In genomic region chr11:64251986-64252837, GRCh38 we compare ENCODE assay signal across 8 cellular contexts. TPM values are rescaled to one million over a fixed set of nuclear protein-coding genes. Genes with fewer than 3 reads are reported as not detected.
DNase-seq lines count a peak whose midpoint lies in the region; ATAC-seq and TF ChIP-seq lines count a peak whose summit lies in the region.

No MANE protein-coding gene starts in this region.

- H3K27me3 Mint-ChIP-seq in H9 (ENCODE audit: low read depth): no peaks in the 10 kb centered on the region

- peaks cover 3% of the 10 kb centered on the region for H3K79me1 ChIP-seq in H9 (ENCODE audit: insufficient read depth, low read depth, low read length, poor library complexity, severe bottlenecking)

- H3K36me3 ChIP-seq in BLaER1: peaks cover 32% of the 10 kb centered on the region
- peaks cover 22% of the 10 kb centered on the region for H3K36me3 ChIP-seq in neutrophil

- H3K23me2 ChIP-seq in H9 (ENCODE audit: insufficient read length, low read depth, low read length, poor library complexity, severe bottlenecking): peaks cover 17% of the 10 kb centered on the region

- H3K14ac ChIP-seq in H9 (ENCODE audit: insufficient read depth, low read length): peak overlapping the region; percentile 24; the same call in 1 of the 2 replicates

- H3K4me1 Mint-ChIP-seq in H9: peaks cover 34 to 44% of the 10 kb centered on the region in 2 experiments

- H3T11ph ChIP-seq in H9 (ENCODE audit: low read length): no peak overlapping the region

- no peak overlapping the region for H2AFZ ChIP-seq in H9 (ENCODE audit: low read length)

- no peak overlapping the region for H2BK120ac ChIP-seq in H9 (ENCODE audit: low read depth, low read length, poor library complexity, severe bottlenecking)

- H3K4me3 ChIP-seq in BLaER1: peak overlapping the region; percentile 92
- peak overlapping the region; percentile 87 for H3K4me3 ChIP-seq in WI38 (ENCODE audit: low read depth, low read length)
- peak overlapping the region; percentile 85 for H3K4me3 ChIP-seq in fibroblast of pulmonary artery (replicated peaks; ENCODE audit: low read depth, low read length)
- H3K4me3 ChIP-seq in neutrophil (ENCODE audit: low read depth in 1 of 2, low read length in 1 of 2): peak overlapping the region; percentile 74 to 75

- H3K18ac ChIP-seq in H9 (ENCODE audit: insufficient read length, low read depth, low read length): no peak overlapping the region

- H3K27me3 ChIP-seq in BLaER1: no peaks in the 10 kb centered on the region
- no peaks in the 10 kb centered on the region for H3K27me3 ChIP-seq in H9 (ENCODE audit: insufficient read depth, low read length)
- H3K27me3 ChIP-seq in neutrophil: peaks cover 9% of the 10 kb centered on the region

- H3K36me3 Mint-ChIP-seq in H9 (ENCODE audit: insufficient read depth in 1 of 3, low read depth in 3 of 3): peaks cover 13 to 31% (median 25%) of the 10 kb centered on the region in 3 experiments; a peak in 6 of 7 replicates

- no peak overlapping the region for H3K4ac ChIP-seq in H9 (ENCODE audit: low read depth, low read length)

- DNase-seq in H9 (no peak), fibroblast of pulmonary artery (ENCODE audit: low read depth) (no peak), NCI-H446 treated with DMSO at 0.1 percent for 48 hours (lab: John Stamatoyannopoulos, UW) (no peak)

- H3K27ac ChIP-seq in BLaER1 (peak overlapping the region; percentile 97), H9 (ENCODE audit: insufficient read length, low read depth, low read length) (no peak overlapping the region), neutrophil (peak overlapping the region; percentile 46)

- ATAC-seq in GM19023 (IDR thresholded peaks at IDR 0.05; ENCODE audit: unreplicated experiment) (no peak), HG03175 (IDR thresholded peaks at IDR 0.05; ENCODE audit: unreplicated experiment) (no peak)

- H4K20me1 ChIP-seq in BLaER1 (peaks cover 33% of the 10 kb centered on the region), H9 (ENCODE audit: control insufficient read depth, insufficient read depth, insufficient read length) (no peaks in the 10 kb centered on the region)

- H3K9me3 Mint-ChIP-seq in H9: no peaks in the 10 kb centered on the region

- no peaks in the 10 kb centered on the region; the same call in 1 of the 2 replicates for H3K79me2 ChIP-seq in H9 (ENCODE audit: insufficient read depth, low read length)

- H3K4me2 ChIP-seq in BLaER1 (peak overlapping the region; percentile 97), H9 (ENCODE audit: insufficient read depth, insufficient read length, low read length) (peak overlapping the region; percentile 76)

- H2BK5ac ChIP-seq in H9 (ENCODE audit: insufficient read length, low read length): no peak overlapping the region

- H4K8ac ChIP-seq in H9 (replicated peaks; ENCODE audit: insufficient read length, low read depth, low read length): no peak overlapping the region

- H3K4me1 ChIP-seq in BLaER1 (peaks cover 66% of the 10 kb centered on the region), H9 (ENCODE audit: insufficient read depth, low read length) (peaks cover 9% of the 10 kb centered on the region; the same call in 1 of the 2 replicates), neutrophil (ENCODE audit: control insufficient read depth in 1 of 2, insufficient read depth in 1 of 2, low read depth in 1 of 2, low read length in 1 of 2) (peaks cover 28 to 37% of the 10 kb centered on the region in 2 experiments)

- WGBS in H9 (ENCODE audit: extremely low coverage, insufficient read length, low lambda C conversion rate): no CpG with 5 or more reads among the region's 24 CpGs

- no peak overlapping the region for H4K5ac ChIP-seq in H9 (ENCODE audit: insufficient read length, low read depth, low read length)

- peak overlapping the region; percentile 85 to 98 for H3K4me3 Mint-ChIP-seq in H9

- H3K9me3 ChIP-seq in BLaER1: no peaks in the 10 kb centered on the region
- H3K9me3 ChIP-seq in H9 (ENCODE audit: control insufficient read depth, low read depth, low read length): no peaks in the 10 kb centered on the region
- no peaks in the 10 kb centered on the region for H3K9me3 ChIP-seq in neutrophil

- no peak overlapping the region for H2BK15ac ChIP-seq in H9 (ENCODE audit: low read depth, low read length)

- no peak overlapping the region for H4K91ac ChIP-seq in H9 (ENCODE audit: insufficient read length, low read depth, low read length)

- no peak overlapping the region for H3K56ac ChIP-seq in H9 (ENCODE audit: insufficient read length, low read depth, low read length)

- TF ChIP-seq CTCF in H9 (conservative IDR thresholded peaks at IDR 0.05) (peak; percentile 36; the same call in 2 of the 3 replicates), WI38 (IDR thresholded peaks at IDR 0.05; ENCODE audit: low read depth, low read length) (peak; percentile 54), fibroblast of pulmonary artery (IDR thresholded peaks at IDR 0.05; ENCODE audit: low read length, missing control alignments) (peak; percentile 39), neutrophil (IDR thresholded peaks at IDR 0.05) (peak; percentile 12)

- H2AK5ac ChIP-seq in H9 (ENCODE audit: insufficient read length, low read length): no peak overlapping the region

- peak overlapping the region; percentile 86 for H3K9ac ChIP-seq in BLaER1
- H3K9ac ChIP-seq in H9 (ENCODE audit: extremely low read depth, insufficient read length, low read length): peak overlapping the region; percentile 33

- H3K27ac Mint-ChIP-seq in H9: peak overlapping the region in 2 of 3 experiments; percentile 88 to 95; a peak in 3 of 7 replicates

- no peak overlapping the region for H3K23ac ChIP-seq in H9 (ENCODE audit: insufficient read length, low read depth, low read length)

- H2BK20ac ChIP-seq in H9 (ENCODE audit: low read depth, low read length, poor library complexity, severe bottlenecking): no peak overlapping the region

- H2BK12ac ChIP-seq in H9 (ENCODE audit: insufficient read length, low read depth, low read length): no peak overlapping the region

RNA-seq across cellular contexts. Expression of gene PLCB3, which starts 0.9 kb away (rescaled TPM):
- 79.3 and 80.2 TPM in 2 replicates for total RNA-seq in H9 (2021)

RNA-seq across cellular contexts. Expression of gene PPP1R14B, which starts 5.5 kb away (rescaled TPM):
- total RNA-seq in H9 (2021): 358 and 363 TPM in 2 replicates

RNA-seq across cellular contexts. Expression of gene FKBP2, which starts 11.3 kb away (rescaled TPM):
- total RNA-seq in H9 (2021): 36.5 and 41.0 TPM in 2 replicates

RNA-seq across cellular contexts. Expression of gene VEGFB, which starts 17.8 kb away (rescaled TPM):
- 57.1 and 57.7 TPM in 2 replicates for total RNA-seq in H9 (2021)

RNA-seq across cellular contexts. Expression of gene DNAJC4, which starts 21.9 kb away (rescaled TPM):
- 21.0 and 24.2 TPM in 2 replicates for total RNA-seq in H9 (2021)
